In genomic region chr19:36573020-36573947, GRCh38 we compare ENCODE assay signal across 1 cellular context.
TF ChIP-seq lines count a peak whose summit lies in the region.

ZNF529 (minus strand) TSS chr19:36573292; CDS start chr19:36572346, 946 bp downstream.

TF ChIP-seq in HepG2, 621 proteins besides CTCF, POLR2A, EP300 and RAD21 (continued from another document and continues in another):
- TF ChIP-seq TFDP1 (CRISPR knock-in tag; IDR thresholded peaks at IDR 0.05; ENCODE audit: borderline replicate concordance) (peak; percentile 67; the same call in 1 of the 2 replicates), ZNF577 (CRISPR knock-in tag; IDR thresholded peaks at IDR 0.05; ENCODE audit: borderline replicate concordance, low read depth) (no peak), PRDM10 (CRISPR knock-in tag; IDR thresholded peaks at IDR 0.05; ENCODE audit: low read depth) (peak; percentile 76; the same call in 1 of the 2 replicates), ZNF343 (CRISPR knock-in tag; IDR thresholded peaks at IDR 0.05) (no peak), PRDM15 (CRISPR knock-in tag; IDR thresholded peaks at IDR 0.05) (no peak), ZBTB26 (CRISPR knock-in tag; IDR thresholded peaks at IDR 0.05; ENCODE audit: borderline replicate concordance) (no peak), TEAD3 (CRISPR knock-in tag; optimal IDR thresholded peaks at IDR 0.05; ENCODE audit: borderline replicate concordance) (peak; percentile 28), BCLAF1 (IDR thresholded peaks at IDR 0.05) (no peak), KDM5A (IDR thresholded peaks at IDR 0.05; ENCODE audit: borderline replicate concordance, low read length) (peak; percentile 57; the same call in 1 of the 2 replicates), RARG (CRISPR knock-in tag; IDR thresholded peaks at IDR 0.05; ENCODE audit: low read depth) (no peak), SPEN (CRISPR knock-in tag; IDR thresholded peaks at IDR 0.05; ENCODE audit: low read depth) (peak; percentile 93), SNAI1 (CRISPR knock-in tag; IDR thresholded peaks at IDR 0.05; ENCODE audit: borderline replicate concordance) (no peak), NCOA2 (CRISPR knock-in tag; IDR thresholded peaks at IDR 0.05) (peak; percentile 52; the same call in 1 of the 2 replicates), SRSF1 (optimal IDR thresholded peaks at IDR 0.05; ENCODE audit: low read depth, low read length) (no peak), PREB (CRISPR knock-in tag; IDR thresholded peaks at IDR 0.05) (no peak), THAP7 (CRISPR knock-in tag; IDR thresholded peaks at IDR 0.05) (0 out of 2 replicates have a peak, but pooled peaks have one; percentile 40), ZHX1 (CRISPR knock-in tag; IDR thresholded peaks at IDR 0.05; ENCODE audit: low read depth) (peak; percentile 75; the same call in 1 of the 2 replicates), ZNF781 (CRISPR knock-in tag; IDR thresholded peaks at IDR 0.05; ENCODE audit: borderline replicate concordance, not compliant biosample characterization) (peak; percentile 56), ZNF18 (CRISPR knock-in tag; IDR thresholded peaks at IDR 0.05; ENCODE audit: insufficient replicate concordance) (peak; percentile 60), PHF21A (CRISPR knock-in tag; IDR thresholded peaks at IDR 0.05) (peak; percentile 85), ZNF446 (CRISPR knock-in tag; IDR thresholded peaks at IDR 0.05) (no peak), CENPBD1 (CRISPR knock-in tag; IDR thresholded peaks at IDR 0.05; ENCODE audit: borderline replicate concordance, low read depth) (no peak), GATA4 (IDR thresholded peaks at IDR 0.05; ENCODE audit: borderline replicate concordance, low read depth) (peak; percentile 29; the same call in 1 of the 2 replicates), RFX5 (IDR thresholded peaks at IDR 0.05; ENCODE audit: low read depth, low read length) (peak; percentile 20; the same call in 1 of the 2 replicates), SKIL (CRISPR knock-in tag; IDR thresholded peaks at IDR 0.05; ENCODE audit: borderline replicate concordance) (no peak; the same call in 1 of the 2 replicates), ZNF337 (CRISPR knock-in tag; IDR thresholded peaks at IDR 0.05; ENCODE audit: borderline replicate concordance, low read depth) (peak; percentile 81; the same call in 1 of the 2 replicates), ARNTL (CRISPR knock-in tag; IDR thresholded peaks at IDR 0.05) (no peak), IKZF5 (CRISPR knock-in tag; IDR thresholded peaks at IDR 0.05) (0 out of 2 replicates have a peak, but pooled peaks have one; percentile 31)
